Comparison of ENCODE assay signal across 1 cellular context in genomic region chr3:149385617-149386298, GRCh38.
TF ChIP-seq lines count a peak whose summit lies in the region.

No MANE protein-coding gene starts in this region.

TF ChIP-seq in HepG2, 621 proteins besides CTCF, POLR2A, EP300 and RAD21 (continued from another document and continues in another):
- TF ChIP-seq HMGXB3 (CRISPR knock-in tag; IDR thresholded peaks at IDR 0.05; ENCODE audit: borderline replicate concordance) = peak; percentile 63; the same call in 1 of the 2 replicates
- 0 out of 2 replicates have a peak, but pooled peaks have one; percentile 14 for TF ChIP-seq ZNF431 (CRISPR knock-in tag; IDR thresholded peaks at IDR 0.05; ENCODE audit: borderline replicate concordance, low read depth)
- TF ChIP-seq, protein P1, sequence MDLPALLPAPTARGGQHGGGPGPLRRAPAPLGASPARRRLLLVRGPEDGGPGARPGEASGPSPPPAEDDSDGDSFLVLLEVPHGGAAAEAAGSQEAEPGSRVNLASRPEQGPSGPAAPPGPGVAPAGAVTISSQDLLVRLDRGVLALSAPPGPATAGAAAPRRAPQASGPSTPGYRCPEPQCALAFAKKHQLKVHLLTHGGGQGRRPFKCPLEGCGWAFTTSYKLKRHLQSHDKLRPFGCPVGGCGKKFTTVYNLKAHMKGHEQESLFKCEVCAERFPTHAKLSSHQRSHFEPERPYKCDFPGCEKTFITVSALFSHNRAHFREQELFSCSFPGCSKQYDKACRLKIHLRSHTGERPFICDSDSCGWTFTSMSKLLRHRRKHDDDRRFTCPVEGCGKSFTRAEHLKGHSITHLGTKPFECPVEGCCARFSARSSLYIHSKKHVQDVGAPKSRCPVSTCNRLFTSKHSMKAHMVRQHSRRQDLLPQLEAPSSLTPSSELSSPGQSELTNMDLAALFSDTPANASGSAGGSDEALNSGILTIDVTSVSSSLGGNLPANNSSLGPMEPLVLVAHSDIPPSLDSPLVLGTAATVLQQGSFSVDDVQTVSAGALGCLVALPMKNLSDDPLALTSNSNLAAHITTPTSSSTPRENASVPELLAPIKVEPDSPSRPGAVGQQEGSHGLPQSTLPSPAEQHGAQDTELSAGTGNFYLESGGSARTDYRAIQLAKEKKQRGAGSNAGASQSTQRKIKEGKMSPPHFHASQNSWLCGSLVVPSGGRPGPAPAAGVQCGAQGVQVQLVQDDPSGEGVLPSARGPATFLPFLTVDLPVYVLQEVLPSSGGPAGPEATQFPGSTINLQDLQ (CRISPR knock-in tag; IDR thresholded peaks at IDR 0.05) = no peak
- TF ChIP-seq ZNF816 (CRISPR knock-in tag; IDR thresholded peaks at IDR 0.05; ENCODE audit: borderline replicate concordance) = peak; percentile 88; the same call in 1 of the 2 replicates
- TF ChIP-seq ZFP36L2 (CRISPR knock-in tag; IDR thresholded peaks at IDR 0.05) = no peak
- no peak for TF ChIP-seq ZNF337 (CRISPR knock-in tag; IDR thresholded peaks at IDR 0.05; ENCODE audit: borderline replicate concordance, low read depth)
- TF ChIP-seq, protein P2, sequence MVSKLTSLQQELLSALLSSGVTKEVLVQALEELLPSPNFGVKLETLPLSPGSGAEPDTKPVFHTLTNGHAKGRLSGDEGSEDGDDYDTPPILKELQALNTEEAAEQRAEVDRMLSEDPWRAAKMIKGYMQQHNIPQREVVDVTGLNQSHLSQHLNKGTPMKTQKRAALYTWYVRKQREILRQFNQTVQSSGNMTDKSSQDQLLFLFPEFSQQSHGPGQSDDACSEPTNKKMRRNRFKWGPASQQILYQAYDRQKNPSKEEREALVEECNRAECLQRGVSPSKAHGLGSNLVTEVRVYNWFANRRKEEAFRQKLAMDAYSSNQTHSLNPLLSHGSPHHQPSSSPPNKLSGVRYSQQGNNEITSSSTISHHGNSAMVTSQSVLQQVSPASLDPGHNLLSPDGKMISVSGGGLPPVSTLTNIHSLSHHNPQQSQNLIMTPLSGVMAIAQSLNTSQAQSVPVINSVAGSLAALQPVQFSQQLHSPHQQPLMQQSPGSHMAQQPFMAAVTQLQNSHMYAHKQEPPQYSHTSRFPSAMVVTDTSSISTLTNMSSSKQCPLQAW (CRISPR knock-in tag; IDR thresholded peaks at IDR 0.05) = peak; percentile 56; the same call in 1 of the 2 replicates
- no peak for TF ChIP-seq SIN3A (IDR thresholded peaks at IDR 0.05; ENCODE audit: borderline replicate concordance, low read depth, low read length)
- TF ChIP-seq, protein P3, sequence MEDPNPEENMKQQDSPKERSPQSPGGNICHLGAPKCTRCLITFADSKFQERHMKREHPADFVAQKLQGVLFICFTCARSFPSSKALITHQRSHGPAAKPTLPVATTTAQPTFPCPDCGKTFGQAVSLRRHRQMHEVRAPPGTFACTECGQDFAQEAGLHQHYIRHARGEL (CRISPR knock-in tag; IDR thresholded peaks at IDR 0.05) = no peak
- 0 out of 2 replicates have a peak, but pooled peaks have one; percentile 16 for TF ChIP-seq RXRB (CRISPR knock-in tag; IDR thresholded peaks at IDR 0.05; ENCODE audit: borderline replicate concordance)
- no peak for TF ChIP-seq SNRNP70 (IDR thresholded peaks at IDR 0.05; ENCODE audit: low read depth, low read length)
- TF ChIP-seq ZNF556 (CRISPR knock-in tag; IDR thresholded peaks at IDR 0.05; ENCODE audit: borderline replicate concordance) = no peak
- no peak for TF ChIP-seq CERS6 (CRISPR knock-in tag; IDR thresholded peaks at IDR 0.05)
- no peak for TF ChIP-seq ZC3H13 (CRISPR knock-in tag; IDR thresholded peaks at IDR 0.05)
- TF ChIP-seq SIX4 (CRISPR knock-in tag; IDR thresholded peaks at IDR 0.05) = no peak
- TF ChIP-seq IRF1 (CRISPR knock-in tag; IDR thresholded peaks at IDR 0.05; ENCODE audit: low read depth) = no peak
- TF ChIP-seq ZNF33A (CRISPR knock-in tag; IDR thresholded peaks at IDR 0.05; ENCODE audit: borderline replicate concordance) = no peak
- no peak for TF ChIP-seq ZNF326 (CRISPR knock-in tag; IDR thresholded peaks at IDR 0.05; ENCODE audit: borderline replicate concordance)
- no peak; the same call in 1 of the 2 replicates for TF ChIP-seq TOE1 (CRISPR knock-in tag; IDR thresholded peaks at IDR 0.05)
- no peak for TF ChIP-seq ZNF3 (CRISPR knock-in tag; IDR thresholded peaks at IDR 0.05)
- TF ChIP-seq HOXA5 (CRISPR knock-in tag; IDR thresholded peaks at IDR 0.05) = peak; percentile 52
- no peak for TF ChIP-seq ZNF691 (CRISPR knock-in tag; IDR thresholded peaks at IDR 0.05; ENCODE audit: borderline replicate concordance, low read depth)
- TF ChIP-seq NR2C2 (CRISPR knock-in tag; IDR thresholded peaks at IDR 0.05; ENCODE audit: borderline replicate concordance) = 0 out of 2 replicates have a peak, but pooled peaks have one; percentile 6
- TF ChIP-seq TEAD2 (CRISPR knock-in tag; IDR thresholded peaks at IDR 0.05) = no peak
- TF ChIP-seq DR1 (CRISPR knock-in tag; IDR thresholded peaks at IDR 0.05) = peak; percentile 95
- no peak for TF ChIP-seq ZNF839 (CRISPR knock-in tag; IDR thresholded peaks at IDR 0.05; ENCODE audit: borderline replicate concordance)
- TF ChIP-seq SMAD9 (CRISPR knock-in tag; IDR thresholded peaks at IDR 0.05) = no peak
- peak; percentile 53 for TF ChIP-seq ATF2 (CRISPR knock-in tag; IDR thresholded peaks at IDR 0.05)
- TF ChIP-seq, protein P4, sequence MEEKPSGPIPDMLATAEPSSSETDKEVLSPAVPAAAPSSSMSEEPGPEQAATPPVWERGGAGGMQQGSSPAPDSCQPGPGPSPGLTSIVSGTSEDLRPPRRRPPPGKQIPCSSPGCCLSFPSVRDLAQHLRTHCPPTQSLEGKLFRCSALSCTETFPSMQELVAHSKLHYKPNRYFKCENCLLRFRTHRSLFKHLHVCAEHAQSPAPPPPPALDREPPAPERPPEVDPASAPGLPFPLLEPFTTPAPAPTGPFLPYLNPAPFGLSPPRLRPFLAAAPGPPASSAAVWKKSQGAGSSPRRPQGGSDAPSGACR (CRISPR knock-in tag; IDR thresholded peaks at IDR 0.05) = no peak
- TF ChIP-seq ZNF382 (CRISPR knock-in tag; IDR thresholded peaks at IDR 0.05; ENCODE audit: borderline replicate concordance) = no peak
- 0 out of 2 replicates have a peak, but pooled peaks have one; percentile 12 for TF ChIP-seq TP53 (CRISPR knock-in tag; conservative IDR thresholded peaks at IDR 0.05)
- TF ChIP-seq SP2 (CRISPR knock-in tag; IDR thresholded peaks at IDR 0.05) = no peak
- TF ChIP-seq KDM3A (CRISPR knock-in tag; IDR thresholded peaks at IDR 0.05; ENCODE audit: low read depth) = no peak
- TF ChIP-seq DNMT3B (CRISPR knock-in tag; conservative IDR thresholded peaks at IDR 0.05) = no peak; the same call in 1 of the 2 replicates
- TF ChIP-seq EHMT2 (IDR thresholded peaks at IDR 0.05; ENCODE audit: borderline replicate concordance, low read depth, low read length) = no peak
- TF ChIP-seq ZNF572 (CRISPR knock-in tag; IDR thresholded peaks at IDR 0.05) = no peak
- TF ChIP-seq KDM4B (CRISPR knock-in tag; IDR thresholded peaks at IDR 0.05) = peak; percentile 48; the same call in 1 of the 2 replicates
- peak; percentile 81 for TF ChIP-seq RBFOX2 (IDR thresholded peaks at IDR 0.05; ENCODE audit: low read depth, low read length)
- TF ChIP-seq KDM5B (CRISPR knock-in tag; IDR thresholded peaks at IDR 0.05; ENCODE audit: borderline replicate concordance) = no peak
- no peak for TF ChIP-seq IKZF4 (CRISPR knock-in tag; IDR thresholded peaks at IDR 0.05; ENCODE audit: borderline replicate concordance, low read depth, not compliant biosample characterization)
- TF ChIP-seq POLR2AphosphoS2 (IDR thresholded peaks at IDR 0.05; ENCODE audit: low read depth, low read length) = peak; percentile 93
- no peak for TF ChIP-seq ZNF577 (CRISPR knock-in tag; IDR thresholded peaks at IDR 0.05; ENCODE audit: borderline replicate concordance, low read depth)
- peak; percentile 34 for TF ChIP-seq GATAD2A (CRISPR knock-in tag; IDR thresholded peaks at IDR 0.05)
- no peak for TF ChIP-seq ZNF547 (CRISPR knock-in tag; IDR thresholded peaks at IDR 0.05)
- TF ChIP-seq HMG20A (CRISPR knock-in tag; IDR thresholded peaks at IDR 0.05; ENCODE audit: borderline replicate concordance) = no peak; the same call in 1 of the 2 replicates
- TF ChIP-seq ZSCAN31 (CRISPR knock-in tag; IDR thresholded peaks at IDR 0.05; ENCODE audit: low read depth) = no peak
- 0 out of 2 replicates have a peak, but pooled peaks have one; percentile 14 for TF ChIP-seq NFE2 (CRISPR knock-in tag; IDR thresholded peaks at IDR 0.05)
- TF ChIP-seq, protein P5, sequence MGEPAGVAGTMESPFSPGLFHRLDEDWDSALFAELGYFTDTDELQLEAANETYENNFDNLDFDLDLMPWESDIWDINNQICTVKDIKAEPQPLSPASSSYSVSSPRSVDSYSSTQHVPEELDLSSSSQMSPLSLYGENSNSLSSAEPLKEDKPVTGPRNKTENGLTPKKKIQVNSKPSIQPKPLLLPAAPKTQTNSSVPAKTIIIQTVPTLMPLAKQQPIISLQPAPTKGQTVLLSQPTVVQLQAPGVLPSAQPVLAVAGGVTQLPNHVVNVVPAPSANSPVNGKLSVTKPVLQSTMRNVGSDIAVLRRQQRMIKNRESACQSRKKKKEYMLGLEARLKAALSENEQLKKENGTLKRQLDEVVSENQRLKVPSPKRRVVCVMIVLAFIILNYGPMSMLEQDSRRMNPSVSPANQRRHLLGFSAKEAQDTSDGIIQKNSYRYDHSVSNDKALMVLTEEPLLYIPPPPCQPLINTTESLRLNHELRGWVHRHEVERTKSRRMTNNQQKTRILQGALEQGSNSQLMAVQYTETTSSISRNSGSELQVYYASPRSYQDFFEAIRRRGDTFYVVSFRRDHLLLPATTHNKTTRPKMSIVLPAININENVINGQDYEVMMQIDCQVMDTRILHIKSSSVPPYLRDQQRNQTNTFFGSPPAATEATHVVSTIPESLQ (CRISPR knock-in tag; conservative IDR thresholded peaks at IDR 0.05) = no peak
- TF ChIP-seq TFDP1 (CRISPR knock-in tag; IDR thresholded peaks at IDR 0.05; ENCODE audit: borderline replicate concordance) = no peak
- TF ChIP-seq SP5 (CRISPR knock-in tag; IDR thresholded peaks at IDR 0.05; ENCODE audit: borderline replicate concordance, low read depth) = no peak
- TF ChIP-seq ZNF383 (CRISPR knock-in tag; IDR thresholded peaks at IDR 0.05; ENCODE audit: borderline replicate concordance) = no peak
- no peak for TF ChIP-seq ZNF274 (CRISPR knock-in tag; IDR thresholded peaks at IDR 0.05)
